In the genomic region with DNA sequence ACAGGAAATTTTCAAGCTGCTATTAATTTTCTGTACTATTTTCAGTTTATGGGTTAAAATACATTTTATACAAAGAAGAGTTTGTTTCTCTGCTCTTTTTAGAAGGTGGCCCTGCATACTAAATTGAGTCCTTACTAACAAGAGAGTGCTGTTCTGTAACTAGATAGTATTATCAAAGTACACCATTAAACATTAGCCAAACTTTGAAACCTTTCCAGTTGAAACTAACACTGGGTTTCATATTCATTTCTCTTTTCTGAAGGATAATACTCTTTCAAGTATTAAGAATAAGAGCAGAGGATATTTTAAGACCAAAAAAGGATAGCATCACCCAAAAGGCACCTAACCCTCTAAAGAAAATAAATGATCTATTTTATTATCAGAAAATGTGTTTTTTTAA, we compare ENCODE assay signal across 3 cellular contexts.
A peak's percentile ranks its signal among the peaks of the same experiment; 100 is the strongest.
TF ChIP-seq lines count a peak whose summit lies in the region.

No MANE protein-coding gene starts in this region.

TF ChIP-seq in liver, 16 proteins besides CTCF, POLR2A, EP300 and RAD21:
- TF ChIP-seq, protein P1, sequence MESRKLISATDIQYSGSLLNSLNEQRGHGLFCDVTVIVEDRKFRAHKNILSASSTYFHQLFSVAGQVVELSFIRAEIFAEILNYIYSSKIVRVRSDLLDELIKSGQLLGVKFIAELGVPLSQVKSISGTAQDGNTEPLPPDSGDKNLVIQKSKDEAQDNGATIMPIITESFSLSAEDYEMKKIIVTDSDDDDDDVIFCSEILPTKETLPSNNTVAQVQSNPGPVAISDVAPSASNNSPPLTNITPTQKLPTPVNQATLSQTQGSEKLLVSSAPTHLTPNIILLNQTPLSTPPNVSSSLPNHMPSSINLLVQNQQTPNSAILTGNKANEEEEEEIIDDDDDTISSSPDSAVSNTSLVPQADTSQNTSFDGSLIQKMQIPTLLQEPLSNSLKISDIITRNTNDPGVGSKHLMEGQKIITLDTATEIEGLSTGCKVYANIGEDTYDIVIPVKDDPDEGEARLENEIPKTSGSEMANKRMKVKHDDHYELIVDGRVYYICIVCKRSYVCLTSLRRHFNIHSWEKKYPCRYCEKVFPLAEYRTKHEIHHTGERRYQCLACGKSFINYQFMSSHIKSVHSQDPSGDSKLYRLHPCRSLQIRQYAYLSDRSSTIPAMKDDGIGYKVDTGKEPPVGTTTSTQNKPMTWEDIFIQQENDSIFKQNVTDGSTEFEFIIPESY (IDR thresholded peaks at IDR 0.05) = peak; percentile 12
- TF ChIP-seq NR2F2 (IDR thresholded peaks at IDR 0.05) (no peak), HNF4A (conservative IDR thresholded peaks at IDR 0.05) (peak in 1 of 2 donors; percentile 27)

TF ChIP-seq in HepG2, 621 proteins besides CTCF, POLR2A, EP300 and RAD21:
- no peak for TF ChIP-seq ZNF652 (CRISPR knock-in tag; IDR thresholded peaks at IDR 0.05; ENCODE audit: borderline replicate concordance, low read depth)
- TF ChIP-seq, protein P2, sequence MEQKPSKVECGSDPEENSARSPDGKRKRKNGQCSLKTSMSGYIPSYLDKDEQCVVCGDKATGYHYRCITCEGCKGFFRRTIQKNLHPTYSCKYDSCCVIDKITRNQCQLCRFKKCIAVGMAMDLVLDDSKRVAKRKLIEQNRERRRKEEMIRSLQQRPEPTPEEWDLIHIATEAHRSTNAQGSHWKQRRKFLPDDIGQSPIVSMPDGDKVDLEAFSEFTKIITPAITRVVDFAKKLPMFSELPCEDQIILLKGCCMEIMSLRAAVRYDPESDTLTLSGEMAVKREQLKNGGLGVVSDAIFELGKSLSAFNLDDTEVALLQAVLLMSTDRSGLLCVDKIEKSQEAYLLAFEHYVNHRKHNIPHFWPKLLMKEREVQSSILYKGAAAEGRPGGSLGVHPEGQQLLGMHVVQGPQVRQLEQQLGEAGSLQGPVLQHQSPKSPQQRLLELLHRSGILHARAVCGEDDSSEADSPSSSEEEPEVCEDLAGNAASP (CRISPR knock-in tag; IDR thresholded peaks at IDR 0.05; ENCODE audit: borderline replicate concordance) = no peak
- TF ChIP-seq SP2 (CRISPR knock-in tag; IDR thresholded peaks at IDR 0.05) = no peak
- TF ChIP-seq, protein P3, sequence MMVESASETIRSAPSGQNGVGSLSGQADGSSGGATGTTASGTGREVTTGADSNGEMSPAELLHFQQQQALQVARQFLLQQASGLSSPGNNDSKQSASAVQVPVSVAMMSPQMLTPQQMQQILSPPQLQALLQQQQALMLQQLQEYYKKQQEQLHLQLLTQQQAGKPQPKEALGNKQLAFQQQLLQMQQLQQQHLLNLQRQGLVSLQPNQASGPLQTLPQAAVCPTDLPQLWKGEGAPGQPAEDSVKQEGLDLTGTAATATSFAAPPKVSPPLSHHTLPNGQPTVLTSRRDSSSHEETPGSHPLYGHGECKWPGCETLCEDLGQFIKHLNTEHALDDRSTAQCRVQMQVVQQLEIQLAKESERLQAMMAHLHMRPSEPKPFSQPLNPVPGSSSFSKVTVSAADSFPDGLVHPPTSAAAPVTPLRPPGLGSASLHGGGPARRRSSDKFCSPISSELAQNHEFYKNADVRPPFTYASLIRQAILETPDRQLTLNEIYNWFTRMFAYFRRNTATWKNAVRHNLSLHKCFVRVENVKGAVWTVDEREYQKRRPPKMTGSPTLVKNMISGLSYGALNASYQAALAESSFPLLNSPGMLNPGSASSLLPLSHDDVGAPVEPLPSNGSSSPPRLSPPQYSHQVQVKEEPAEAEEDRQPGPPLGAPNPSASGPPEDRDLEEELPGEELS (CRISPR knock-in tag; IDR thresholded peaks at IDR 0.05) = no peak
- no peak for TF ChIP-seq PHF5A (CRISPR knock-in tag; IDR thresholded peaks at IDR 0.05; ENCODE audit: low read depth, unreplicated experiment)
- no peak for TF ChIP-seq RBAK (CRISPR knock-in tag; IDR thresholded peaks at IDR 0.05)
- TF ChIP-seq, protein P4, sequence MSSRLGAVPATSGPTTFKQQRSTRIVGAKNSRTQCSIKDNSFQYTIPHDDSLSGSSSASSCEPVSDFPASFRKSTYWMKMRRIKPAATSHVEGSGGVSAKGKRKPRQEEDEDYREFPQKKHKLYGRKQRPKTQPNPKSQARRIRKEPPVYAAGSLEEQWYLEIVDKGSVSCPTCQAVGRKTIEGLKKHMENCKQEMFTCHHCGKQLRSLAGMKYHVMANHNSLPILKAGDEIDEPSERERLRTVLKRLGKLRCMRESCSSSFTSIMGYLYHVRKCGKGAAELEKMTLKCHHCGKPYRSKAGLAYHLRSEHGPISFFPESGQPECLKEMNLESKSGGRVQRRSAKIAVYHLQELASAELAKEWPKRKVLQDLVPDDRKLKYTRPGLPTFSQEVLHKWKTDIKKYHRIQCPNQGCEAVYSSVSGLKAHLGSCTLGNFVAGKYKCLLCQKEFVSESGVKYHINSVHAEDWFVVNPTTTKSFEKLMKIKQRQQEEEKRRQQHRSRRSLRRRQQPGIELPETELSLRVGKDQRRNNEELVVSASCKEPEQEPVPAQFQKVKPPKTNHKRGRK (CRISPR knock-in tag; IDR thresholded peaks at IDR 0.05) = no peak
- no peak for TF ChIP-seq CENPX (CRISPR knock-in tag; IDR thresholded peaks at IDR 0.05)
- no peak for TF ChIP-seq ZBTB8A (CRISPR knock-in tag; IDR thresholded peaks at IDR 0.05; ENCODE audit: borderline replicate concordance, low read depth)

TF ChIP-seq in endothelial cell of umbilical vein, 7 proteins besides CTCF, POLR2A, EP300 and RAD21:
- TF ChIP-seq JUN (IDR thresholded peaks at IDR 0.05; ENCODE audit: borderline replicate concordance, insufficient read depth, insufficient read length, low read depth) = no peak
